ENCODE assay signal across 2 cellular contexts in genomic region chr10:101080933-101081546, GRCh38.
TF ChIP-seq lines count a peak whose summit lies in the region.

No MANE protein-coding gene starts in this region.

TF ChIP-seq in HCT116, 20 proteins besides CTCF, POLR2A, EP300 and RAD21:
- TF ChIP-seq ZFX (IDR thresholded peaks at IDR 0.05) (no peak), REST (IDR thresholded peaks at IDR 0.05; ENCODE audit: low read depth) (peak; percentile 94)

TF ChIP-seq in GM12878, 131 proteins besides CTCF, POLR2A, EP300 and RAD21:
- TF ChIP-seq TAF1 (IDR thresholded peaks at IDR 0.05; ENCODE audit: borderline replicate concordance, low read depth, low read length) (no peak), REST (IDR thresholded peaks at IDR 0.05; ENCODE audit: low read depth, low read length) (peak; percentile 93)
TF ChIP-seq in GM12878: peak in this region for 1.
